24 cellular contexts compared by ENCODE assay signal in the genomic region with DNA sequence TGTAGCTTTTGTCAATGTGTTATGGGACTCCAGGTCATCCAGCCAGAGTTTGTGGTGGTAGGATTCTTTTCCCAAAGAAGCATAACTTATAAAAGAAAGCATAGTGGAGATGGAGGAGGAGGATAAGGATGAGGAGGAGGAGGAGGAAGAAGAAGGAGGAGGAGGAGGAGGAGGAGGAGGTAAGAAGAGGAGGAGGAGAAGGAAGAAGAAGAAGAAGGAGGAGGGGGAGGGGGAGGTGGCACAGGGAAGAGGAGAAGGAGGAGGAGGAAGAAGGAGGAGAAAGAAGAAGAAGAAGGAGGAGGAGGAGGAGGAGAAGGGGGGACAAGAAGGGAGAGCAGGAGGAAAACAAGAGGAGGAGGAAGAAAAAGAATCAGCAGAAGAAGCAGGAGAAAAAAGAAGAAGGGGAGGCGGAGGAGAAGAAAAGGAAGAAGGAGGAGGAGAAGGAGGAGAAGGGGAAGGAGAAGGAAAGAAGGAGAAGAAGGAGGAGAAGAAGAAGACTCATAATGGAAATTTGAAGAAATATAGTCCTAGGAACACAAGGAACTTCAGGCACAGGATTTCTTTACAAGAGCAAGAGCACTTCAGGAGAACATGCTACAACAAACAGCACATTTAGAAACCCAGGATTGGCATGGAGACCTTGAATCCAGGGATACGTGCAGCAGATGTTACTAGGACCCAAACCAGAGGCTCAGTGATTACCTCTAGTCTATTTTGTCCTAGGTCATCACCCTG. TPM values are rescaled to one million over a fixed set of nuclear protein-coding genes. Genes with fewer than 3 reads are reported as not detected.
"Had no signal": no experiment of that assay in that cellular context is flagged by ENCODE, and none has a peak within 500 bp of the region (broad histone marks: within the 10 kb centered on the region; RNA-seq: fewer than 3 reads in every experiment).

No MANE protein-coding gene starts in this region.

- H3K36me3 ChIP-seq: heart left ventricle, ovary, right atrium auricular region, thoracic aorta had no signal

- H3K4me3 ChIP-seq: dorsolateral prefrontal cortex, heart left ventricle, ovary, right atrium auricular region, stomach, thoracic aorta had no signal

- H3K36me3 Mint-ChIP-seq: mesothelial cell of epicardium, natural killer cell, type B pancreatic cell had no signal

- H3K4me3 Mint-ChIP-seq: mesothelial cell of epicardium, natural killer cell, neural crest cell, type B pancreatic cell had no signal

- DNase-seq: cortex of kidney; dorsolateral prefrontal cortex; effector memory CD4-positive, alpha-beta T cell; heart left ventricle; islet precursor cell; mammary epithelial cell; natural killer cell; nucleus accumbens; ovary; stimulated activated CD4-positive, alpha-beta T cell treated with anti-CD3 and anti-CD28 coated beads, Interleukin-12 subunit alpha, Interleukin-12 subunit beta, amount 100 ng/mL, for 4 hours; stimulated activated naive CD4-positive, alpha-beta T cell; stomach; substantia nigra had no signal

- H3K4me1 Mint-ChIP-seq: natural killer cell, neural crest cell had no signal

- H3K9me3 Mint-ChIP-seq: mesothelial cell of epicardium, neural crest cell had no signal

- H3K4me1 ChIP-seq: heart left ventricle, right atrium auricular region had no signal

- H3K27ac Mint-ChIP-seq: mesothelial cell of epicardium, natural killer cell, type B pancreatic cell had no signal

- H3K27me3 ChIP-seq: heart left ventricle, ovary, right atrium auricular region, stomach had no signal

- H3K27ac ChIP-seq: dorsolateral prefrontal cortex, heart left ventricle, ovary, right atrium auricular region, thoracic aorta had no signal

- ATAC-seq: esophagus mucosa, heart left ventricle, left lobe of liver, natural killer cell had no signal

RNA-seq across cellular contexts. Expression of a gene that starts 22.6 kb away (rescaled TPM):
- total RNA-seq: frontal cortex, glomerular endothelial cell, mammary epithelial cell, mesothelial cell of epicardium, myocyte, natural killer cell, neural crest cell had no signal
- polyA plus RNA-seq: fibroblast of lung, mammary epithelial cell had no signal
